ENCODE assay signal across 8 cellular contexts in genomic region chr15:68700395-68701123, GRCh38.
A peak's percentile ranks its signal among the peaks of the same experiment; 100 is the strongest.
DNase-seq lines count a peak whose midpoint lies in the region; ATAC-seq and TF ChIP-seq lines count a peak whose summit lies in the region.

No MANE protein-coding gene starts in this region.

- H3K27me3 ChIP-seq in gastroesophageal sphincter (no peaks in the 10 kb centered on the region), esophagus squamous epithelium (peaks cover 0 to 58% (median 0%) of the 10 kb centered on the region in 4 donors)

- peak overlapping the region in 1 of 2 donors; percentile 25 for H3K4me3 ChIP-seq in gastroesophageal sphincter
- peak overlapping the region in 1 of 4 donors; percentile 39 for H3K4me3 ChIP-seq in esophagus squamous epithelium

- WGBS in gastroesophageal sphincter (ENCODE audit: low coverage in 1 of 2), 2 donors = 23 to 28% methylated on average over 5 to 6 of the region's 20 CpGs
- WGBS in esophagus squamous epithelium, 2 donors = 9 to 10% methylated on average over 3 to 11 of the region's 20 CpGs

- intact Hi-C loops in posterior cingulate gyrus (cut with DNase I) (no loop called here), esophagus squamous epithelium (cut with DNase I) (no loop called here)

- H3K27ac ChIP-seq in gastroesophageal sphincter (peak overlapping the region in 3 of 4 donors; percentile 33 to 64 (median 55)), esophagus squamous epithelium (no peak overlapping the region)

- no peak for TF ChIP-seq CTCF in gastroesophageal sphincter (IDR thresholded peaks at IDR 0.05)
- no peak for TF ChIP-seq CTCF in esophagus squamous epithelium (IDR thresholded peaks at IDR 0.05)

- TF ChIP-seq POLR2A in gastroesophageal sphincter (IDR thresholded peaks at IDR 0.05) = no peak
- TF ChIP-seq POLR2A in esophagus squamous epithelium (IDR thresholded peaks at IDR 0.05) = no peak

- peaks cover 0 to 32% (median 20%) of the 10 kb centered on the region in 3 donors for H3K4me1 ChIP-seq in gastroesophageal sphincter
- peaks cover 10 to 39% (median 28%) of the 10 kb centered on the region in 3 donors for H3K4me1 ChIP-seq in esophagus squamous epithelium

- peak; percentile 81 for ATAC-seq in gastroesophageal sphincter

- H3K9me3 ChIP-seq in gastroesophageal sphincter (no peaks in the 10 kb centered on the region), esophagus squamous epithelium (no peaks in the 10 kb centered on the region)

- no peak for TF ChIP-seq EP300 in gastroesophageal sphincter (IDR thresholded peaks at IDR 0.05)

- DNase-seq in GM04503 (ENCODE audit: low read depth) (peak; percentile 21), NCI-H82 (lab: John Stamatoyannopoulos, UW) (peak; percentile 95), posterior cingulate gyrus (peak; percentile 64 to 96 (median 76)), SW 1271 (lab: John Stamatoyannopoulos, UW) (no peak), KG1 (lab: John Stamatoyannopoulos, UW) (no peak), esophagus squamous epithelium (lab: John Stamatoyannopoulos, UW) (no peak), NOMO-1 (lab: John Stamatoyannopoulos, UW; ENCODE audit: unreplicated experiment in 2 of 2) (no peak)

- H3K36me3 ChIP-seq in gastroesophageal sphincter = no peaks in the 10 kb centered on the region
- no peaks in the 10 kb centered on the region for H3K36me3 ChIP-seq in esophagus squamous epithelium

Comparison
In these comparisons a context has a peak if more than half of its experiments do, and no peak if none do; other contexts are left out.
1. DNase-seq: peak in GM04503 (single experiment), NCI-H82 (single experiment) and posterior cingulate gyrus (10 of 10); none in SW 1271 (0 of 2), KG1 (single experiment), esophagus squamous epithelium (single experiment) and NOMO-1 (0 of 2).
2. H3K27ac ChIP-seq: peak in gastroesophageal sphincter (3 of 4); none in esophagus squamous epithelium (0 of 4).